Comparison of ENCODE assay signal across 8 cellular contexts in genomic region chr19:8514505-8515009, GRCh38. TPM values are rescaled to one million over a fixed set of nuclear protein-coding genes. Genes with fewer than 3 reads are reported as not detected.
DNase-seq lines count a peak whose midpoint lies in the region; ATAC-seq and TF ChIP-seq lines count a peak whose summit lies in the region.
"Not testable (repeated sequence)": the region's sequence is repeated elsewhere in the genome, so short reads cannot be mapped to it uniquely, and the experiment has no call there.
"Had no signal": no experiment of that assay in that cellular context is flagged by ENCODE, and none has a peak within 500 bp of the region (broad histone marks: within the 10 kb centered on the region; RNA-seq: fewer than 3 reads in every experiment).

No MANE protein-coding gene starts in this region.

- DNase-seq in GM12865 (ENCODE audit: low read depth); PC-3; activated T-helper 1 cell treated with anti-CD3 and anti-CD28 coated beads, Interleukin-12 subunit alpha, Interleukin-12 subunit beta, Interleukin-2, Interleukin-4 antibody, amounts not matched to agents 30 ng/mL and 10 ng/mL and 1 ng/mL, durations not matched to agents 14 hours and 24 hours and 36 hours (ENCODE audit: low spot score); heart left ventricle: not testable (repeated sequence)

- POLR2A ChIA-PET in PC-3 (lab: Charles Lee; ENCODE audit: unreplicated experiment), result interaction anchor here (0.6 to 1.8 kb wide), 7 partner anchors 12 to 159 kb away, joined by 3 to 27 read pairs (median 8); partner anchors contain the start of gene MARCHF2

- H3K27me3 ChIP-seq in PC-3 (ENCODE audit: low read length); heart left ventricle; muscle layer of colon (ENCODE audit: control insufficient read depth in 1 of 2, insufficient read depth in 2 of 2, low read length in 2 of 2); skeletal muscle satellite cell (ENCODE audit: control insufficient read depth, insufficient read depth, low read length): not testable (repeated sequence)

- not testable (repeated sequence) for H3K36me3 Mint-ChIP-seq in activated T-helper 1 cell treated with anti-CD3 and anti-CD28 coated beads, Interleukin-12 subunit alpha, Interleukin-12 subunit beta, Interleukin-2, Interleukin-4 antibody, amounts not matched to agents 30 ng/mL and 10 ng/mL and 1 ng/mL, durations not matched to agents 14 hours and 24 hours and 36 hours (ENCODE audit: low read depth)

- H3K79me2 ChIP-seq in PC-3 (ENCODE audit: low read length), result not testable (repeated sequence)

- BruUV-seq in PC-3 (replicated peaks; lab: Mats Ljungman, UMichigan), result TSS peak; percentile 91

- peak overlapping the region; percentile 93 for H3K4me3 Mint-ChIP-seq in activated T-helper 1 cell treated with anti-CD3 and anti-CD28 coated beads, Interleukin-12 subunit alpha, Interleukin-12 subunit beta, Interleukin-2, Interleukin-4 antibody, amounts not matched to agents 30 ng/mL and 10 ng/mL and 1 ng/mL, durations not matched to agents 14 hours and 24 hours and 36 hours

- intact Hi-C loops in PC-3 (cut with micrococcal nuclease), result not testable (repeated sequence)
- intact Hi-C loops in activated T-helper 1 cell treated with anti-CD3 and anti-CD28 coated beads, Interleukin-12 subunit alpha, Interleukin-12 subunit beta, Interleukin-2, Interleukin-4 antibody, amounts not matched to agents 30 ng/mL and 10 ng/mL and 1 ng/mL, durations not matched to agents 14 hours and 24 hours and 36 hours (cut with micrococcal nuclease), result loop anchor here (1.0 to 10.0 kb wide), 3 partner anchors 55 to 570 kb away; partner anchors contain the start of gene TIMM44
- intact Hi-C loops in heart left ventricle (cut with DNase I), result loop anchor here in 3 of 10 donors (5.0 kb wide), 2 partner anchors 67 to 102 kb away; partner anchors contain the start of gene MARCHF2 (in 2 of the 3)

- not testable (repeated sequence) for H4K20me1 ChIP-seq in PC-3 (ENCODE audit: low read length)

- H3K27me3 Mint-ChIP-seq in activated T-helper 1 cell treated with anti-CD3 and anti-CD28 coated beads, Interleukin-12 subunit alpha, Interleukin-12 subunit beta, Interleukin-2, Interleukin-4 antibody, amounts not matched to agents 30 ng/mL and 10 ng/mL and 1 ng/mL, durations not matched to agents 14 hours and 24 hours and 36 hours (ENCODE audit: insufficient read depth), result not testable (repeated sequence)

- not testable (repeated sequence) for H3K36me3 ChIP-seq in PC-3 (ENCODE audit: low read depth, low read length); muscle layer of colon (ENCODE audit: insufficient read depth, low read length); skeletal muscle satellite cell (ENCODE audit: insufficient read depth, low read length)
- H3K36me3 ChIP-seq in heart left ventricle, result peaks cover 0 to 18% (median 4%) of the 10 kb centered on the region in 9 donors

- H2AFZ ChIP-seq in PC-3 (ENCODE audit: low read length), result peak overlapping the region; percentile 85

- H3K9me3 Mint-ChIP-seq in activated T-helper 1 cell treated with anti-CD3 and anti-CD28 coated beads, Interleukin-12 subunit alpha, Interleukin-12 subunit beta, Interleukin-2, Interleukin-4 antibody, amounts not matched to agents 30 ng/mL and 10 ng/mL and 1 ng/mL, durations not matched to agents 14 hours and 24 hours and 36 hours, result not testable (repeated sequence)

- not testable (repeated sequence) for H3K4me1 ChIP-seq in PC-3 (ENCODE audit: insufficient read depth, low read length)
- peaks cover 8 to 62% (median 17%) of the 10 kb centered on the region in 12 donors for H3K4me1 ChIP-seq in heart left ventricle
- H3K4me1 ChIP-seq in muscle layer of colon (ENCODE audit: insufficient read depth, low read length), result peaks cover 18% of the 10 kb centered on the region
- H3K4me1 ChIP-seq in skeletal muscle satellite cell (ENCODE audit: control insufficient read depth, insufficient read depth, low read length), result peaks cover 28% of the 10 kb centered on the region

- H3K9me3 ChIP-seq in PC-3 (ENCODE audit: low read length); heart left ventricle; muscle layer of colon (ENCODE audit: low read length); skeletal muscle satellite cell (replicated peaks; ENCODE audit: low read length): not testable (repeated sequence)

- not testable (repeated sequence) for ATAC-seq in PC-3, heart left ventricle

- H3K4me1 Mint-ChIP-seq in activated T-helper 1 cell treated with anti-CD3 and anti-CD28 coated beads, Interleukin-12 subunit alpha, Interleukin-12 subunit beta, Interleukin-2, Interleukin-4 antibody, amounts not matched to agents 30 ng/mL and 10 ng/mL and 1 ng/mL, durations not matched to agents 14 hours and 24 hours and 36 hours (ENCODE audit: low read depth), result peaks cover 52% of the 10 kb centered on the region

- WGBS in heart left ventricle, 4 donors, result 79 to 85% (median 82%) methylated on average over 21 of the region's 21 CpGs

- not testable (repeated sequence) for TF ChIP-seq POLR2A in heart left ventricle (IDR thresholded peaks at IDR 0.05)

- TF ChIP-seq CTCF in GM12865 (IDR thresholded peaks at IDR 0.05; ENCODE audit: insufficient read depth, low read depth, low read length, missing control alignments); PC-3 (conservative IDR thresholded peaks at IDR 0.05; ENCODE audit: low read depth, low read length); heart left ventricle (IDR thresholded peaks at IDR 0.05): not testable (repeated sequence)

- H3K9ac ChIP-seq in PC-3 (ENCODE audit: low read length), result peak overlapping the region; percentile 98
- H3K9ac ChIP-seq in muscle layer of colon (ENCODE audit: low read length), result peak overlapping the region; percentile 57
- H3K9ac ChIP-seq in skeletal muscle satellite cell (ENCODE audit: low read depth, low read length), result peak overlapping the region; percentile 100

- H3K4me3 ChIP-seq in GM12865 (ENCODE audit: low read depth, low read length) (peak overlapping the region; percentile 82), PC-3 (ENCODE audit: low read length) (peak overlapping the region; percentile 78), heart left ventricle (peak overlapping the region in 11 of 12 donors; percentile 66 to 94 (median 88)), muscle layer of colon (ENCODE audit: low read depth in 1 of 2, low read length in 2 of 2) (peak overlapping the region in 1 of 2 donors; percentile 76), skeletal muscle satellite cell (ENCODE audit: low read length) (peak overlapping the region; percentile 96)

- H3K9me2 ChIP-seq in PC-3 (replicated peaks; ENCODE audit: low read length), result not testable (repeated sequence)

- peak overlapping the region; percentile 98 for H3K27ac Mint-ChIP-seq in activated T-helper 1 cell treated with anti-CD3 and anti-CD28 coated beads, Interleukin-12 subunit alpha, Interleukin-12 subunit beta, Interleukin-2, Interleukin-4 antibody, amounts not matched to agents 30 ng/mL and 10 ng/mL and 1 ng/mL, durations not matched to agents 14 hours and 24 hours and 36 hours

- not testable (repeated sequence) for H3F3A ChIP-seq in PC-3 (ENCODE audit: low read length, unreplicated experiment)

- H3K4me2 ChIP-seq in PC-3 (ENCODE audit: low read length) (peak overlapping the region; percentile 78), skeletal muscle satellite cell (ENCODE audit: low read length) (peak overlapping the region; percentile 89)

- CTCF ChIA-PET in PC-3 (lab: Charles Lee), result interaction anchor here (0.6 to 1.5 kb wide), 5 partner anchors 10 to 91 kb away, joined by 3 to 8 read pairs (median 4); no protein-coding TSS in a partner anchor

- H3K27ac ChIP-seq in PC-3 (ENCODE audit: low read length) (peak overlapping the region; percentile 91; the same call in 1 of the 2 replicates), cingulate gyrus (ENCODE audit: low read depth, low read length) (peak overlapping the region; percentile 99), heart left ventricle (peak overlapping the region; percentile 95 to 100 (median 99)), muscle layer of colon (ENCODE audit: low read depth, low read length) (peak overlapping the region; percentile 78)

RNA-seq across cellular contexts. Expression of gene ZNF414, which starts 0.6 kb away (rescaled TPM):
- total RNA-seq in PC-3 (2014; rRNA removed) (4.6 and 4.7 TPM in 2 replicates), heart left ventricle (10 to 100 TPM in 7 of 9 donors, 1 to 10 TPM in 2; 5.6 to 17.2 (median 13.7) TPM)
- 22.1 and 23.6 TPM in 2 replicates for total RNA-seq in activated T-helper 1 cell treated with anti-CD3 and anti-CD28 coated beads, Interleukin-12 subunit alpha, Interleukin-12 subunit beta, Interleukin-2, Interleukin-4 antibody, amounts not matched to agents 30 ng/mL and 10 ng/mL and 1 ng/mL, durations not matched to agents 14 hours and 24 hours and 36 hours
- polyA plus RNA-seq in heart left ventricle, result 10 to 100 TPM; 20.1 to 26.6 TPM
- 3.3 and 5.3 TPM in 2 replicates for total RNA-seq in skeletal muscle satellite cell (2012; rRNA removed)

RNA-seq across cellular contexts. Expression of gene PRAM1, which starts 12.1 kb away (rescaled TPM):
- 0.52 TPM in 1 of 2 replicates, not detected in the other for total RNA-seq in PC-3 (2014; rRNA removed)
- 0.10 and 0.44 TPM in 2 replicates for total RNA-seq in activated T-helper 1 cell treated with anti-CD3 and anti-CD28 coated beads, Interleukin-12 subunit alpha, Interleukin-12 subunit beta, Interleukin-2, Interleukin-4 antibody, amounts not matched to agents 30 ng/mL and 10 ng/mL and 1 ng/mL, durations not matched to agents 14 hours and 24 hours and 36 hours
- 1 to 10 TPM in 2 of 9 donors, under 1 TPM in 6, not detected in 1; 0.23 to 9.9 (median 0.53) TPM for total RNA-seq in heart left ventricle
- polyA plus RNA-seq in heart left ventricle, result under 1 TPM; 0.53 to 0.72 TPM
- total RNA-seq in skeletal muscle satellite cell (2012; rRNA removed), result not detected in 2 replicates
- total RNA-seq: glomerular endothelial cell had no signal
